1 cellular context compared by ENCODE assay signal in the genomic region with DNA sequence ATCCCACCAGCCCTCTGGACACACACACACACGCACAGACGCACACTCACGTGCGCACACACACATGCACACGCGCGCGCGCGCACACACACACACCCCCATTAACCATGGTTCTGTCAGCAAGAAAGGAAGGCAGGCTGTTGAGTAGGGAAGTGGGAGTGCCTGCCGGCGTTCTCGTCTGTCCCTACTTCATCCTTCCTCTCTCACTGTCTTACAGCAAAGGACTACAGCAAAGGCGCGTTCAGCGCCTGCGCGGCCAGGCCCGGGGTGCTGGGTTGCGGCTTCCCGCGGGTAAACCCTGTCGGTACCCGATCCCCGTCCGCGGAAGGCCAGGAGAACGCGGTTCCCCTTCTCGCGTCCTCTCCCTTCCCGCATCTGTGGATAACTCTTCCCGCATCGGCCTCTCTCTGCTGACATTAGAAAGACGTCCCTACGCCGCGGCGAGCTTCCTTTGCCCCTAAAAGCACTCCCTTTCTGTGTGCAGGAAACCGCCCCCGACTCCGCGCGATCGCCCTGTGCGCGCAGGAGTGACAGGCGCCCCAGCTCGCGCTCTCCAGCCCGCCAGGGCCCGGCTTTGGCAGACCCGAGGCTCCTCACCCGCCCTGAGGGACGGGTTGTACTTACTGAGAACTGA.
TF ChIP-seq lines count a peak whose summit lies in the region.

No MANE protein-coding gene starts in this region.

TF ChIP-seq in GM12878, 131 proteins besides CTCF, POLR2A, EP300 and RAD21 (continued from another document):
- TF ChIP-seq PKNOX1 (IDR thresholded peaks at IDR 0.05) (peak; percentile 66), ELK1 (IDR thresholded peaks at IDR 0.05; ENCODE audit: low read depth, low read length) (no peak), BHLHE40 (IDR thresholded peaks at IDR 0.05; ENCODE audit: borderline replicate concordance in 1 of 2, low read depth in 2 of 2, low read length in 1 of 2) (peak; percentile 49 to 77; a peak in 3 of 4 replicates), TCF12 (IDR thresholded peaks at IDR 0.05; ENCODE audit: low read depth, low read length) (no peak), HDAC6 (IDR thresholded peaks at IDR 0.05; ENCODE audit: unreplicated experiment) (no peak), RUNX3 (IDR thresholded peaks at IDR 0.05; ENCODE audit: low read length) (no peak)
